ENCODE assay signal across 1 cellular context in genomic region chr17:83199500-83200201, GRCh38.
TF ChIP-seq lines count a peak whose summit lies in the region.

No MANE protein-coding gene starts in this region.

TF ChIP-seq in GM23338, 12 proteins besides CTCF, POLR2A, EP300 and RAD21 (continued from another document):
- no peak for TF ChIP-seq ZNF462 (CRISPR knock-in tag; IDR thresholded peaks at IDR 0.05)
